In the genomic region with DNA sequence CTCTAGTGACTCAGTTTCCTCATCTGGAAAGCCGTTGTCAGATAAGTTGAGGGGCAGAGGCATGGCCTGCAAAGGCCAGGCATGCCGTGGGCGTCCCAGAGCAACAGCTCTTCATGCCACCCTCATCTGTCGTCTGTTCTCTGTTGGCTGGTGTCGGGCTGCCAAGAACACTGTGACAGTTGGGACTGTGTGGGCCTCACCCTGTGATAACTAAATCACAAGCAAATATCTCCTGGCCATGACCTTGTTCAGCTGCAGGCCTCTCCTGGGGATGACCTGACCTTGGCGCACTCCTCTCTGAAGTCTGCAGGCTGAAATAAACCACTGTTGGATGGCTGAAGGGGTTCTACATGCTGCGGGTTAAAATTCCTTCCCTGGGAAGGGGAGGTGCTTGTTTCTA, we compare ENCODE assay signal across 17 cellular contexts.
"Had no signal": no experiment of that assay in that cellular context is flagged by ENCODE, and none has a peak within 500 bp of the region (broad histone marks: within the 10 kb centered on the region; RNA-seq: fewer than 3 reads in every experiment).

No MANE protein-coding gene starts in this region.

- H3K27ac ChIP-seq: coronary artery, psoas muscle, sigmoid colon, skin epidermis, testis, transverse colon had no signal

- H3K36me3 Mint-ChIP-seq: naive thymus-derived CD4-positive, alpha-beta T cell; stimulated activated naive B cell treated with anti-CD40 and anti-IgM and Interleukin-4, amounts not matched to agents 10 μg/mL and 1 μg/mL and 100 μg/mL, for 72 hours had no signal

- H3K27me3 ChIP-seq: sigmoid colon, testis, transverse colon had no signal

- ATAC-seq: naive thymus-derived CD4-positive, alpha-beta T cell; psoas muscle; stimulated activated naive B cell treated with anti-CD40 and anti-IgM and Interleukin-4, amounts not matched to agents 10 μg/mL and 1 μg/mL and 100 μg/mL, for 72 hours; stimulated activated naive CD8-positive, alpha-beta T cell treated with anti-CD3 and anti-CD28 coated beads, Interleukin-15, amount 100 ng/mL, for 72 hours had no signal

- DNase-seq: effector CD4-positive, alpha-beta T cell; endodermal cell; islet precursor cell; mesendoderm; naive thymus-derived CD4-positive, alpha-beta T cell; nephron progenitor cell; psoas muscle; retina; sigmoid colon; stimulated activated CD4-positive, alpha-beta T cell treated with anti-CD3 and anti-CD28 coated beads, Interleukin-2, amount 100 ng/mL, for 24 hours; stimulated activated CD4-positive, alpha-beta T cell treated with anti-CD3 and anti-CD28 coated beads, Interleukin-4, amount 100 ng/mL, for 4 hours; stimulated activated naive B cell treated with anti-CD40 and anti-IgM and Interleukin-4, amounts not matched to agents 10 μg/mL and 1 μg/mL and 100 μg/mL, for 72 hours; stimulated activated naive CD8-positive, alpha-beta T cell treated with anti-CD3 and anti-CD28 coated beads, Interleukin-15, amount 100 ng/mL, for 72 hours; testis; transverse colon had no signal

- H3K4me1 ChIP-seq: psoas muscle, testis had no signal

- H3K36me3 ChIP-seq: sigmoid colon, transverse colon had no signal

- H3K27ac Mint-ChIP-seq: endodermal cell; stimulated activated naive B cell treated with anti-CD40 and anti-IgM and Interleukin-4, amounts not matched to agents 10 μg/mL and 1 μg/mL and 100 μg/mL, for 72 hours; stimulated activated naive CD8-positive, alpha-beta T cell treated with anti-CD3 and anti-CD28 coated beads, Interleukin-15, amount 100 ng/mL, for 72 hours had no signal

- H3K4me3 ChIP-seq: coronary artery, psoas muscle, sigmoid colon, skin epidermis, testis, transverse colon had no signal

- H3K4me3 Mint-ChIP-seq: endodermal cell; naive thymus-derived CD4-positive, alpha-beta T cell; nephron progenitor cell; stimulated activated naive B cell treated with anti-CD40 and anti-IgM and Interleukin-4, amounts not matched to agents 10 μg/mL and 1 μg/mL and 100 μg/mL, for 72 hours; stimulated activated naive CD8-positive, alpha-beta T cell treated with anti-CD3 and anti-CD28 coated beads, Interleukin-15, amount 100 ng/mL, for 72 hours had no signal

- H3K9me3 ChIP-seq: psoas muscle, sigmoid colon, testis, transverse colon had no signal

- H3K4me1 Mint-ChIP-seq: stimulated activated naive CD8-positive, alpha-beta T cell treated with anti-CD3 and anti-CD28 coated beads, Interleukin-15, amount 100 ng/mL, for 72 hours had no signal

- H3K27me3 Mint-ChIP-seq: stimulated activated naive CD8-positive, alpha-beta T cell treated with anti-CD3 and anti-CD28 coated beads, Interleukin-15, amount 100 ng/mL, for 72 hours had no signal

- H3K9me3 Mint-ChIP-seq: endodermal cell; naive thymus-derived CD4-positive, alpha-beta T cell; stimulated activated naive B cell treated with anti-CD40 and anti-IgM and Interleukin-4, amounts not matched to agents 10 μg/mL and 1 μg/mL and 100 μg/mL, for 72 hours; stimulated activated naive CD8-positive, alpha-beta T cell treated with anti-CD3 and anti-CD28 coated beads, Interleukin-15, amount 100 ng/mL, for 72 hours had no signal
